27 cellular contexts compared by ENCODE assay signal in the genomic region with DNA sequence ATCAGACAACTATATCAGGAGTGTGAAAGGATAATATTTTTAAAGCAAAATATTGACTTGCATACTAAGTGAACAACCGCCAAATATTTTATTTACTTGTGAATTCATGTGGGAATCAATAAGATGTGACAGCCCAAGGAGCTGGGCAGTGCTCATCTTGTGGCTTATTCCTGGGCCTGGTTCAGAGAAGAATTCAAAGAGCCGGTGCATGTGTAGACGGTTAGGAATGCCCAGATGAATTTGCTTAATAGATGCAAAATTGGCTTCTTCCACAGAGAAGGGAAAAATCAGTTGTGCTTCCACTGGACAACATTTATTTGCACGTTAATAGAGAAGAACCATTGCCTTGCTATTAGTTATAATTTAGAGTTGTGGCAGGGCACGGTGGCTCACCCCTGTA. TPM values are rescaled to one million over a fixed set of nuclear protein-coding genes. Genes with fewer than 3 reads are reported as not detected.
"Had no signal": no experiment of that assay in that cellular context is flagged by ENCODE, and none has a peak within 500 bp of the region (broad histone marks: within the 10 kb centered on the region; RNA-seq: fewer than 3 reads in every experiment).

No MANE protein-coding gene starts in this region.

- H3K36me3 ChIP-seq: gastrocnemius medialis, heart left ventricle, pancreas, suprapubic skin, vagina had no signal

- H3K4me2 ChIP-seq: smooth muscle cell had no signal

- H3K27ac ChIP-seq: dorsolateral prefrontal cortex, gastrocnemius medialis, pancreas, suprapubic skin, vagina had no signal

- DNase-seq: dorsolateral prefrontal cortex; effector CD4-positive, alpha-beta T cell; gastrocnemius medialis; heart left ventricle; hippocampal formation; left colon; left ventricle myocardium superior; natural killer cell; occipital lobe; retina; stimulated activated CD4-positive, alpha-beta T cell treated with anti-CD3 and anti-CD28 coated beads, Interleukin-12 subunit alpha, Interleukin-12 subunit beta, amount 100 ng/mL, for 4 hours; stimulated activated CD4-positive, alpha-beta T cell treated with anti-CD3 and anti-CD28 coated beads, Interleukin-1b, Interleukin-23, amount 100 ng/mL, for 48 hours; stimulated activated CD4-positive, alpha-beta T cell treated with anti-CD3 and anti-CD28 coated beads, Interleukin-4, amount 100 ng/mL, for 1 hour; stimulated activated CD8-positive, alpha-beta memory T cell treated with anti-CD3 and anti-CD28 coated beads, Interleukin-4, amount 100 ng/mL, for 48 hours; stimulated activated naive CD4-positive, alpha-beta T cell; stimulated activated naive CD8-positive, alpha-beta T cell treated with anti-CD3 and anti-CD28 coated beads, Interleukin-15, amount 100 ng/mL, for 72 hours; trophoblast cell had no signal

- ATAC-seq: gastrocnemius medialis; heart left ventricle; left colon; left ventricle myocardium superior; natural killer cell; pancreas; sciatic nerve; stimulated activated naive CD8-positive, alpha-beta T cell treated with anti-CD3 and anti-CD28 coated beads, Interleukin-15, amount 100 ng/mL, for 72 hours had no signal

- H3K4me3 ChIP-seq: dorsolateral prefrontal cortex, gastrocnemius medialis, heart left ventricle, lung, pancreas, smooth muscle cell, suprapubic skin, vagina had no signal

- H3K4me1 ChIP-seq: pancreas, suprapubic skin, vagina had no signal

- H3K9me3 ChIP-seq: gastrocnemius medialis, heart left ventricle, pancreas, suprapubic skin, vagina had no signal

- H3K27me3 ChIP-seq: dorsolateral prefrontal cortex, gastrocnemius medialis, heart left ventricle, pancreas, vagina had no signal

RNA-seq across cellular contexts. Expression of a gene that starts 4.4 kb away (rescaled TPM):
- total RNA-seq: glomerular endothelial cell, left colon, mononuclear cell, natural killer cell, occipital lobe, pulmonary artery endothelial cell, sciatic nerve, suprapubic skin, ureter, vagina had no signal

RNA-seq across cellular contexts. Expression of a gene that starts 52.5 kb away (rescaled TPM):
- total RNA-seq: natural killer cell had no signal
